12 cellular contexts compared by ENCODE assay signal in genomic region chr13:90485441-90485840, GRCh38.
DNase-seq lines count a peak whose midpoint lies in the region; ATAC-seq and TF ChIP-seq lines count a peak whose summit lies in the region.
"Had no signal": no experiment of that assay in that cellular context is flagged by ENCODE, and none has a peak within 500 bp of the region (broad histone marks: within the 10 kb centered on the region; RNA-seq: fewer than 3 reads in every experiment).

No MANE protein-coding gene starts in this region.

- no peak for ATAC-seq in HG02884 (IDR thresholded peaks at IDR 0.05; ENCODE audit: unreplicated experiment)
- no peak for ATAC-seq in HG03565 (IDR thresholded peaks at IDR 0.05; ENCODE audit: unreplicated experiment)

- no peaks in the 10 kb centered on the region for H3K79me2 ChIP-seq in Karpas-422 (ENCODE audit: low read length)

- H3K36me3 ChIP-seq in kidney epithelial cell (ENCODE audit: control insufficient read depth, insufficient read depth, low read length): no peaks in the 10 kb centered on the region
- H3K36me3 ChIP-seq in Karpas-422 (ENCODE audit: insufficient read depth, low read length): no peaks in the 10 kb centered on the region
- H3K36me3 ChIP-seq: neutrophil had no signal

- no peaks in the 10 kb centered on the region for H3K4me1 ChIP-seq in Karpas-422 (ENCODE audit: low read length)

- H3K9me3 ChIP-seq in Karpas-422 (ENCODE audit: low read length): no peaks in the 10 kb centered on the region
- H3K9me3 ChIP-seq: neutrophil had no signal

- H3K9ac ChIP-seq in Karpas-422 (ENCODE audit: low read length): no peak overlapping the region

- H3K27ac ChIP-seq in Karpas-422 (ENCODE audit: low read length): no peak overlapping the region
- H3K27ac ChIP-seq: neutrophil had no signal

- no peak overlapping the region for H2AFZ ChIP-seq in Karpas-422 (ENCODE audit: low read length)

- H3K27me3 ChIP-seq in kidney epithelial cell (ENCODE audit: control insufficient read depth, insufficient read depth, low read length) (no peaks in the 10 kb centered on the region), Karpas-422 (ENCODE audit: low read length) (no peaks in the 10 kb centered on the region)
- H3K27me3 ChIP-seq: neutrophil had no signal

- no peak overlapping the region for H3K4me3 ChIP-seq in HFF-Myc (replicated peaks; ENCODE audit: low read depth, low read length)
- H3K4me3 ChIP-seq in kidney epithelial cell (ENCODE audit: low read depth, low read length): no peak overlapping the region
- no peak overlapping the region for H3K4me3 ChIP-seq in Karpas-422 (ENCODE audit: low read length)

- DNase-seq in A172 (ENCODE audit: low spot score) (peak; percentile 84), HFF-Myc (ENCODE audit: extremely low read depth, low read depth) (peak; percentile 72), brain pericyte (ENCODE audit: low read depth, low spot score) (peak; percentile 45), kidney epithelial cell (ENCODE audit: low read depth) (peak; percentile 71), Karpas-422 (no peak)
- DNase-seq in activated T-cell treated with anti-CD3 and anti-CD28 coated beads, Interleukin-2, amount 50 U/mL, for 48 hours: no peak
- DNase-seq: dermis blood vessel endothelial cell; NCI-H1417 treated with DMSO at 0.1 percent for 48 hours; stimulated activated CD4-positive, alpha-beta T cell treated with anti-CD3 and anti-CD28 coated beads, Interleukin-4, amount 100 ng/mL, for 24 hours had no signal

- H3K9me2 ChIP-seq in Karpas-422 (replicated peaks; ENCODE audit: insufficient read depth, low read length): no peaks in the 10 kb centered on the region

- H4K20me1 ChIP-seq in Karpas-422 (ENCODE audit: insufficient read depth, low read depth, low read length): no peaks in the 10 kb centered on the region

- TF ChIP-seq CTCF in HFF-Myc (IDR thresholded peaks at IDR 0.05; ENCODE audit: low read depth, low read length, missing control alignments) (no peak), kidney epithelial cell (IDR thresholded peaks at IDR 0.05; ENCODE audit: insufficient read depth, low read length, poor library complexity, severe bottlenecking) (no peak)

- no peak overlapping the region for H3K4me2 ChIP-seq in Karpas-422 (ENCODE audit: low read depth, low read length, poor library complexity, severe bottlenecking)

Comparison
In these comparisons a context has a peak if more than half of its experiments do, and no peak if none do; other contexts are left out.
1. DNase-seq: peak in A172 (single experiment), HFF-Myc (single experiment), brain pericyte (single experiment) and kidney epithelial cell (single experiment); none in activated T-cell treated with anti-CD3 and anti-CD28 coated beads, Interleukin-2, amount 50 U/mL, for 48 hours (0 of 2) and Karpas-422 (single experiment).